In genomic region chr2:100018312-100018711, GRCh38 we compare ENCODE assay signal across 24 cellular contexts.
"Had no signal": no experiment of that assay in that cellular context is flagged by ENCODE, and none has a peak within 500 bp of the region (broad histone marks: within the 10 kb centered on the region; RNA-seq: fewer than 3 reads in every experiment).

No MANE protein-coding gene starts in this region.

- H3K4me3 Mint-ChIP-seq: activated CD8-positive, alpha-beta memory T cell treated with anti-CD3 and anti-CD28 coated beads, Interleukin-2, amount 10 ng/mL, durations not matched to agents 7 days and 5 days; activated CD8-positive, alpha-beta T cell treated with anti-CD3 and anti-CD28 coated beads for 36 hours; activated naive CD4-positive, alpha-beta T cell treated with anti-CD3 and anti-CD28 coated beads, Interleukin-2, amount 50 U/mL, for 24 hours; central memory CD8-positive, alpha-beta T cell; nephron progenitor cell; stimulated activated naive B cell treated with anti-CD40 and anti-IgM and Interleukin-4, amounts not matched to agents 10 μg/mL and 1 μg/mL and 100 μg/mL, for 72 hours; T-helper 1 cell treated with Interleukin-12 subunit alpha and Interleukin-12 subunit beta and Interleukin-4 antibody, amounts not matched to agents 30 μg/mL and 1 μg/mL, for 36 hours had no signal

- DNase-seq: activated CD4-positive, alpha-beta T cell treated with anti-CD3 and anti-CD28 coated beads for 48 hours; activated CD4-positive, CD25-positive, alpha-beta regulatory T cell; activated CD8-positive, alpha-beta memory T cell treated with anti-CD3 and anti-CD28 coated beads, Interleukin-2, amount 10 ng/mL, durations not matched to agents 7 days and 5 days; activated CD8-positive, alpha-beta T cell treated with anti-CD3 and anti-CD28 coated beads for 36 hours; activated gamma-delta T cell; activated T-cell treated with anti-CD3 and anti-CD28 coated beads for 4 hours; aorta; colonic mucosa; dorsolateral prefrontal cortex; heart right ventricle; islet precursor cell; left cardiac atrium; occipital lobe; stimulated activated CD4-positive, alpha-beta T cell treated with anti-CD3 and anti-CD28 coated beads, Interleukin-2, amount 100 ng/mL, for 48 hours; stimulated activated CD8-positive, alpha-beta memory T cell treated with anti-CD3 and anti-CD28 coated beads, Interleukin-4, amount 100 ng/mL, for 48 hours; stimulated activated naive B cell treated with anti-CD40 and anti-IgM and Interleukin-4, amounts not matched to agents 10 μg/mL and 1 μg/mL and 100 μg/mL, for 72 hours; T1000; transverse colon had no signal

- H3K9me3 ChIP-seq: breast epithelium, colonic mucosa, heart right ventricle, transverse colon had no signal

- H3K4me3 ChIP-seq: breast epithelium, colonic mucosa, dorsolateral prefrontal cortex, heart right ventricle, transverse colon had no signal

- H3K27me3 ChIP-seq: breast epithelium, colonic mucosa, dorsolateral prefrontal cortex, heart right ventricle, transverse colon had no signal

- H3K27ac Mint-ChIP-seq: activated CD8-positive, alpha-beta memory T cell treated with anti-CD3 and anti-CD28 coated beads, Interleukin-2, amount 10 ng/mL, durations not matched to agents 7 days and 5 days; activated CD8-positive, alpha-beta T cell treated with anti-CD3 and anti-CD28 coated beads for 36 hours; activated naive CD4-positive, alpha-beta T cell treated with anti-CD3 and anti-CD28 coated beads, Interleukin-2, amount 50 U/mL, for 24 hours; T-helper 1 cell treated with Interleukin-12 subunit alpha and Interleukin-12 subunit beta and Interleukin-4 antibody, amounts not matched to agents 30 μg/mL and 1 μg/mL, for 36 hours had no signal

- H3K4me1 ChIP-seq: breast epithelium, colonic mucosa had no signal

- H3K36me3 Mint-ChIP-seq: activated CD8-positive, alpha-beta memory T cell treated with anti-CD3 and anti-CD28 coated beads, Interleukin-2, amount 10 ng/mL, durations not matched to agents 7 days and 5 days had no signal

- ATAC-seq: activated CD8-positive, alpha-beta memory T cell treated with anti-CD3 and anti-CD28 coated beads, Interleukin-2, amount 10 ng/mL, durations not matched to agents 7 days and 5 days; activated CD8-positive, alpha-beta T cell treated with anti-CD3 and anti-CD28 coated beads for 36 hours; heart right ventricle; left cardiac atrium; sciatic nerve; stimulated activated naive B cell treated with anti-CD40 and anti-IgM and Interleukin-4, amounts not matched to agents 10 μg/mL and 1 μg/mL and 100 μg/mL, for 72 hours had no signal

- H3K27me3 Mint-ChIP-seq: activated CD8-positive, alpha-beta memory T cell treated with anti-CD3 and anti-CD28 coated beads, Interleukin-2, amount 10 ng/mL, durations not matched to agents 7 days and 5 days; activated CD8-positive, alpha-beta T cell treated with anti-CD3 and anti-CD28 coated beads for 36 hours; activated naive CD4-positive, alpha-beta T cell treated with anti-CD3 and anti-CD28 coated beads, Interleukin-2, amount 50 U/mL, for 24 hours; stimulated activated naive B cell treated with anti-CD40 and anti-IgM and Interleukin-4, amounts not matched to agents 10 μg/mL and 1 μg/mL and 100 μg/mL, for 72 hours had no signal

- H3K4me1 Mint-ChIP-seq: activated CD8-positive, alpha-beta memory T cell treated with anti-CD3 and anti-CD28 coated beads, Interleukin-2, amount 10 ng/mL, durations not matched to agents 7 days and 5 days; activated naive CD4-positive, alpha-beta T cell treated with anti-CD3 and anti-CD28 coated beads, Interleukin-2, amount 50 U/mL, for 24 hours; central memory CD8-positive, alpha-beta T cell had no signal

- H3K36me3 ChIP-seq: breast epithelium, colonic mucosa, heart right ventricle, transverse colon had no signal

- H3K9me3 Mint-ChIP-seq: activated CD8-positive, alpha-beta T cell treated with anti-CD3 and anti-CD28 coated beads for 36 hours; activated naive CD4-positive, alpha-beta T cell treated with anti-CD3 and anti-CD28 coated beads, Interleukin-2, amount 50 U/mL, for 24 hours; central memory CD8-positive, alpha-beta T cell; nephron progenitor cell; stimulated activated naive B cell treated with anti-CD40 and anti-IgM and Interleukin-4, amounts not matched to agents 10 μg/mL and 1 μg/mL and 100 μg/mL, for 72 hours; T-helper 1 cell treated with Interleukin-12 subunit alpha and Interleukin-12 subunit beta and Interleukin-4 antibody, amounts not matched to agents 30 μg/mL and 1 μg/mL, for 36 hours had no signal

- H3K27ac ChIP-seq: breast epithelium, colonic mucosa, dorsolateral prefrontal cortex, heart right ventricle had no signal
